ENCODE assay signal across 8 cellular contexts in genomic region chr20:53643031-53643832, GRCh38. TPM values are rescaled to one million over a fixed set of nuclear protein-coding genes. Genes with fewer than 3 reads are reported as not detected.
DNase-seq lines count a peak whose midpoint lies in the region; ATAC-seq and TF ChIP-seq lines count a peak whose summit lies in the region.

No MANE protein-coding gene starts in this region.

- H3K4me3 Mint-ChIP-seq in T-helper 1 cell treated with Interleukin-12 subunit alpha and Interleukin-12 subunit beta and Interleukin-4 antibody, amounts not matched to agents 30 μg/mL and 1 μg/mL, for 36 hours: peak overlapping the region; percentile 77

- POLR2A ChIA-PET in AG04450 (lab: Yijun Ruan, JAX): interaction anchor here (0.6 kb wide), 2 partner anchors 39 to 51 kb away, joined by 5 read pairs; no protein-coding TSS in a partner anchor

- TF ChIP-seq CTCF in AG04450 (IDR thresholded peaks at IDR 0.05; ENCODE audit: low read depth, low read length): no peak

- H3K9me3 ChIP-seq in AG04450 (ENCODE audit: control insufficient read depth, insufficient read depth, low read length): no peaks in the 10 kb centered on the region

- DNase-seq in AG04450 (ENCODE audit: low read depth, low spot score) (no peak), astrocyte of the hippocampus (ENCODE audit: low read depth, low spot score) (peak; percentile 65), NCI-H524 (lab: John Stamatoyannopoulos, UW) (no peak)
- DNase-seq in stimulated activated CD4-positive, alpha-beta T cell treated with anti-CD3 and anti-CD28 coated beads, TNF-alpha, amount 100 ng/mL, for 1 hour (ENCODE audit: low read depth in 3 of 3, low spot score in 1 of 3): peak; percentile 22 to 40 (median 38)

- ATAC-seq in GM19324 (IDR thresholded peaks at IDR 0.05; ENCODE audit: low FRiP score, unreplicated experiment): peak; percentile 89
- ATAC-seq in HG03457 (IDR thresholded peaks at IDR 0.05; ENCODE audit: unreplicated experiment): peak; percentile 93

- H3K36me3 Mint-ChIP-seq in T-helper 1 cell treated with Interleukin-12 subunit alpha and Interleukin-12 subunit beta and Interleukin-4 antibody, amounts not matched to agents 30 μg/mL and 1 μg/mL, for 36 hours (ENCODE audit: low read depth): no peaks in the 10 kb centered on the region

- no peaks in the 10 kb centered on the region for H3K27me3 Mint-ChIP-seq in T-helper 1 cell treated with Interleukin-12 subunit alpha and Interleukin-12 subunit beta and Interleukin-4 antibody, amounts not matched to agents 30 μg/mL and 1 μg/mL, for 36 hours (ENCODE audit: low read depth)

- no peak overlapping the region for H3K4me3 ChIP-seq in AG04450 (ENCODE audit: low read depth, low read length)

- peak overlapping the region; percentile 98 for H3K27ac Mint-ChIP-seq in T-helper 1 cell treated with Interleukin-12 subunit alpha and Interleukin-12 subunit beta and Interleukin-4 antibody, amounts not matched to agents 30 μg/mL and 1 μg/mL, for 36 hours

- H3K9me3 Mint-ChIP-seq in T-helper 1 cell treated with Interleukin-12 subunit alpha and Interleukin-12 subunit beta and Interleukin-4 antibody, amounts not matched to agents 30 μg/mL and 1 μg/mL, for 36 hours: no peaks in the 10 kb centered on the region

- CTCF ChIA-PET in AG04450 (lab: Charles Lee): interaction anchor here (0.7 to 1.7 kb wide), 6 partner anchors 13 to 555 kb away, joined by 3 to 8 read pairs (median 4); no protein-coding TSS in a partner anchor

- no peaks in the 10 kb centered on the region for H3K27me3 ChIP-seq in AG04450 (ENCODE audit: control insufficient read depth, insufficient read depth, low read length)
- no peaks in the 10 kb centered on the region for H3K27me3 ChIP-seq in layer of hippocampus (ENCODE audit: control insufficient read depth, insufficient read depth, low read length)

- peaks cover 31% of the 10 kb centered on the region for H3K4me1 Mint-ChIP-seq in T-helper 1 cell treated with Interleukin-12 subunit alpha and Interleukin-12 subunit beta and Interleukin-4 antibody, amounts not matched to agents 30 μg/mL and 1 μg/mL, for 36 hours (ENCODE audit: low read depth)

- H3K27ac ChIP-seq in AG04450 (ENCODE audit: low read depth, low read length) (peak overlapping the region; percentile 47), layer of hippocampus (ENCODE audit: low read depth, low read length) (peak overlapping the region; percentile 4)

RNA-seq across cellular contexts. Expression of gene ZNF217, which starts 49.6 kb away (rescaled TPM):
- 16.6 and 17.0 TPM in 2 replicates for polyA plus RNA-seq in AG04450 (2011; rRNA removed)
- 32.2 and 34.8 TPM in 2 replicates for polyA minus RNA-seq in AG04450 (2011; rRNA and poly(A)+ RNA removed)

Comparison
In these comparisons a context has a peak if more than half of its experiments do, and no peak if none do; other contexts are left out.
1. DNase-seq: peak in astrocyte of the hippocampus (single experiment) and stimulated activated CD4-positive, alpha-beta T cell treated with anti-CD3 and anti-CD28 coated beads, TNF-alpha, amount 100 ng/mL, for 1 hour (3 of 3); none in AG04450 (single experiment) and NCI-H524 (0 of 2).